Comparison of ENCODE assay signal across 20 cellular contexts in the genomic region with DNA sequence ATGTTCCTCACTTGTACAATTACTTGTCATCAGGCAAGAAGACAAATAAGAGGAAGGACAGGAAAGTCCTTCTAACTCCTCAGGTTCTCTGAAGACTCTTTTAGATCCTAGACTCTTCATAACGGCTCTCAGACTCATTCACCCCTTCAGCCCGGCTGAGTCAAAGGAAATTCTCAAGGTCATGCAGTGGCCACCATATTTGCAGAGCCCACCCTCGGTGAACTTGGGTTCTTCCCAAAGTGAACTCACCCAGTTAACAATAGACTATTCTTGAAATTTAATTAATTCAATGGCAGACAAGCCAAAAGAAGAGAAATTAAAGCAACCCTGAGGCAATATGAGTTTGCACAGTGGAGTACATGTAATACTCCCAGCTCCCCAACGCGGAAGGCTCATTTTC.
"Had no signal": no experiment of that assay in that cellular context is flagged by ENCODE, and none has a peak within 500 bp of the region (broad histone marks: within the 10 kb centered on the region; RNA-seq: fewer than 3 reads in every experiment).

No MANE protein-coding gene starts in this region.

- H3K9me3 ChIP-seq: stomach, suprapubic skin, transverse colon had no signal

- ATAC-seq: activated CD4-positive, alpha-beta T cell treated with anti-CD3 and anti-CD28 coated beads for 36 hours; activated T-helper 17 cell treated with anti-CD3 and anti-CD28 coated beads, Interleukin-2, amount 50 U/mL, for 72 hours; left colon; natural killer cell; stimulated activated memory B cell treated with anti-CD40 and anti-IgM and Interleukin-4, amounts not matched to agents 10 μg/mL and 1 μg/mL and 100 μg/mL, for 72 hours; T-helper 17 cell had no signal

- H3K27ac ChIP-seq: cardiac muscle cell, suprapubic skin, transverse colon had no signal

- H3K36me3 ChIP-seq: cardiac muscle cell, stomach, suprapubic skin, transverse colon had no signal

- H3K27me3 ChIP-seq: cardiac muscle cell, stomach, suprapubic skin, transverse colon had no signal

- DNase-seq: activated B cell treated with CpG ODN at 0.5 μM for 24 hours; activated CD4-positive, alpha-beta T cell treated with anti-CD3 and anti-CD28 coated beads for 36 hours; activated CD4-positive, alpha-beta T cell treated with anti-CD3 and anti-CD28 coated beads, Interleukin-2, amount 50 U/mL, for 4 hours; activated CD8-positive, alpha-beta memory T cell treated with anti-CD3 and anti-CD28 coated beads for 24 hours; activated CD8-positive, alpha-beta memory T cell treated with anti-CD3 and anti-CD28 coated beads, Interleukin-2, amount 50 U/mL, for 4 hours; activated naive CD8-positive, alpha-beta T cell treated with anti-CD3 and anti-CD28 coated beads for 36 hours; activated T-cell treated with anti-CD3 and anti-CD28 coated beads, Interleukin-2, amount 50 U/mL, for 24 hours; foreskin melanocyte; glutamatergic neuron; left colon; natural killer cell; stimulated activated CD4-positive, alpha-beta T cell treated with anti-CD3 and anti-CD28 coated beads, Interleukin-2, amount 100 ng/mL, for 24 hours; stomach; T-helper 17 cell; transverse colon had no signal

- H3K4me3 ChIP-seq: cardiac muscle cell, lung, stomach, suprapubic skin, transverse colon had no signal

- H3K4me1 ChIP-seq: stomach, transverse colon had no signal
